ENCODE assay signal across 9 cellular contexts in the genomic region with DNA sequence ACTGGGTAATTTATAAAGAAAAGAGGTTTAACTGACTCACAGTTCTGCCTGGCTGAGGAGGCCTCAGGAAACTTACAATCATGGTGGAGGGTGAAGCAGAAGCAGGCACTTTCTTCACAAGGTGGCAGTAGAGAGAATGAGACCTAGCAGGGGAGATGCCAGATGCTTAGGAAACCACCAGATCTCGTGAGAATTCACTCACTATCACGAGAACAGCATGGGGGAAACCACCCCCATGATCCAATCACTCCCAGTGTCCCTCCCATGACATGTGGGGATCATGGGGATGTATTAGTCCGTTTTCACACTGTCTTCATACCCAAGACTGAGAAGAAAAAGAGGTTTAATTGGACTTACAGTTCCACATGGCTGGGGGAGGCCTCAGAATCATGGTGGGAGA. TPM values are rescaled to one million over a fixed set of nuclear protein-coding genes. Genes with fewer than 3 reads are reported as not detected.
DNase-seq lines count a peak whose midpoint lies in the region; ATAC-seq, FAIRE-seq and TF ChIP-seq lines count a peak whose summit lies in the region.
"Not testable (repeated sequence)": the region's sequence is repeated elsewhere in the genome, so short reads cannot be mapped to it uniquely, and the experiment has no call there.
"Had no signal": no experiment of that assay in that cellular context is flagged by ENCODE, and none has a peak within 500 bp of the region (broad histone marks: within the 10 kb centered on the region; RNA-seq: fewer than 3 reads in every experiment).

No MANE protein-coding gene starts in this region.

- FAIRE-seq in GM12878 (lab: Jason Lieb, UNC) = not testable (repeated sequence)

- H3K9me3 ChIP-seq in Caco-2 = peaks cover 10% of the 10 kb centered on the region
- not testable (repeated sequence) for H3K9me3 ChIP-seq in GM12878 (replicated peaks; ENCODE audit: control insufficient read depth, insufficient read depth, low read length); stomach

- SMC1A ChIA-PET in GM12878 (lab: Charles Lee; ENCODE audit: uncharacterized antibody, unreplicated experiment) = not testable (repeated sequence)

- not testable (repeated sequence) for TF ChIP-seq POLR2A in GM12878 (IDR thresholded peaks at IDR 0.05; ENCODE audit: low read depth, low read length); stomach (IDR thresholded peaks at IDR 0.05)

- H3K4me1 ChIP-seq in Caco-2; GM12878 (ENCODE audit: control insufficient read depth, insufficient read depth, low read length): not testable (repeated sequence)
- peaks cover 16 to 33% (median 24%) of the 10 kb centered on the region in 4 donors for H3K4me1 ChIP-seq in stomach

- WGBS in GM12878 (ENCODE audit: insufficient coverage, insufficient replicate concordance, low lambda C conversion rate, missing lambda C conversion rate) = 0% methylated on average over 3 of the region's 3 CpGs
- 20 to 34% (median 29%) methylated on average over 3 of the region's 3 CpGs for WGBS in stomach, 5 donors

- intact Hi-C loops in Caco-2 (cut with micrococcal nuclease; ENCODE audit: unreplicated experiment) (loop anchor here (5.0 kb wide), 1 partner anchor 48 kb away; no protein-coding TSS in a partner anchor), natural killer cell (cut with micrococcal nuclease) (loop anchor here (1.0 to 5.0 kb wide), 2 partner anchors 45 to 253 kb away; a partner anchor contains a TSS)
- intact Hi-C loops in GM12878 (cut with micrococcal nuclease; ENCODE audit: unreplicated experiment); stomach (cut with DNase I; ENCODE audit: low total_unique reads): not testable (repeated sequence)

- ATAC-seq in GM12878 = peak; percentile 26; the same call in 2 of the 3 replicates
- peak; percentile 28 to 56 (median 49) for ATAC-seq in natural killer cell

- H3K9me3 Mint-ChIP-seq in Caco-2 (ENCODE audit: unreplicated experiment) = peaks cover 23% of the 10 kb centered on the region
- not testable (repeated sequence) for H3K9me3 Mint-ChIP-seq in natural killer cell

- not testable (repeated sequence) for TF ChIP-seq EP300 in GM12878 (IDR thresholded peaks at IDR 0.05; ENCODE audit: borderline replicate concordance in 1 of 2, control insufficient read depth in 1 of 2, low read depth in 2 of 2, low read length in 2 of 2); stomach (IDR thresholded peaks at IDR 0.05)

- POLR2A ChIA-PET in Caco-2 (lab: Charles Lee); GM12878 (lab: Charles Lee): not testable (repeated sequence)

- not testable (repeated sequence) for H3K27ac Mint-ChIP-seq in Caco-2 (ENCODE audit: unreplicated experiment)
- H3K27ac Mint-ChIP-seq in natural killer cell = peak overlapping the region; percentile 40 to 83

- BruUV-seq in Caco-2 (replicated peaks; lab: Mats Ljungman, UMichigan); GM12878 (replicated peaks; lab: Mats Ljungman, UMichigan): not testable (repeated sequence)

- not testable (repeated sequence) for H2AFZ ChIP-seq in GM12878 (ENCODE audit: control insufficient read depth, low read depth, low read length)

- H3K79me2 ChIP-seq in GM12878 (ENCODE audit: control insufficient read depth, insufficient read depth, low read length) = not testable (repeated sequence)

- not testable (repeated sequence) for H3K4me1 Mint-ChIP-seq in Caco-2 (ENCODE audit: low read depth, unreplicated experiment)
- peaks cover 6 to 16% of the 10 kb centered on the region in 2 donors for H3K4me1 Mint-ChIP-seq in natural killer cell

- H4K20me1 ChIP-seq in GM12878 (ENCODE audit: control insufficient read depth, insufficient read depth) = not testable (repeated sequence)

- in situ Hi-C loops in GM12878 (cut with MboI) = not testable (repeated sequence)

- H3K4me3 Mint-ChIP-seq in Caco-2 (ENCODE audit: unreplicated experiment) = not testable (repeated sequence)
- H3K4me3 Mint-ChIP-seq in natural killer cell = peak overlapping the region; percentile 11

- H3K9ac ChIP-seq in GM12878 (ENCODE audit: control insufficient read depth, insufficient read depth, low read length) = not testable (repeated sequence)

- DNase-seq in Caco-2 (peak; percentile 53 to 55), HT-29 (ENCODE audit: low spot score) (peak; percentile 68), NCI-H82 (lab: John Stamatoyannopoulos, UW) (peak; percentile 73), GM12878 (ENCODE audit: low read depth, low spot score) (peak; percentile 39), glomerular endothelial cell (ENCODE audit: extremely low read depth, low read depth, low spot score) (peak; percentile 60)
- not testable (repeated sequence) for DNase-seq in natural killer cell, stomach

- not testable (repeated sequence) for H3K4me2 ChIP-seq in GM12878 (ENCODE audit: control insufficient read depth, insufficient read depth)

- not testable (repeated sequence) for H3K27me3 Mint-ChIP-seq in Caco-2 (ENCODE audit: insufficient read depth, unreplicated experiment); natural killer cell (ENCODE audit: low read depth in 2 of 2)

- not testable (repeated sequence) for H3K27me3 ChIP-seq in Caco-2 (replicated peaks; ENCODE audit: control insufficient read depth, insufficient read depth, low read length); GM12878 (replicated peaks in 1 of 2; ENCODE audit: control insufficient read depth in 2 of 2, insufficient read depth in 2 of 2, low read length in 1 of 2); stomach

- RAD21 ChIA-PET in GM12878 (lab: Charles Lee; ENCODE audit: unreplicated experiment) = not testable (repeated sequence)

- TF ChIP-seq CTCF in Caco-2 (IDR thresholded peaks at IDR 0.05; ENCODE audit: insufficient read depth in 1 of 2, low read depth in 1 of 2, low read length in 1 of 2, severe bottlenecking in 1 of 2, unreplicated experiment in 1 of 2) (peak; percentile 24 to 28), VCaP (conservative IDR thresholded peaks at IDR 0.05) (peak; percentile 74), GM12878 (IDR thresholded peaks at IDR 0.05 in 2 of 3, conservative IDR thresholded peaks at IDR 0.05 in 1 of 3; ENCODE audit: control insufficient read depth in 2 of 3, extremely low read depth in 1 of 3, insufficient read depth in 1 of 3, low read depth in 3 of 3, low read length in 3 of 3) (peak in 1 of 3 experiments; percentile 33; a peak in 1 of 6 replicates), stomach (IDR thresholded peaks at IDR 0.05) (peak in 4 of 7 experiments; percentile 18 to 35 (median 26))
- TF ChIP-seq CTCF in natural killer cell (IDR thresholded peaks at IDR 0.05) = not testable (repeated sequence)

- H3K36me3 Mint-ChIP-seq in Caco-2 (ENCODE audit: insufficient read depth, unreplicated experiment) = peaks cover 13% of the 10 kb centered on the region
- H3K36me3 Mint-ChIP-seq in natural killer cell = not testable (repeated sequence)

- not testable (repeated sequence) for H3K36me3 ChIP-seq in Caco-2 (ENCODE audit: control insufficient read depth, insufficient read depth, low read length); GM12878 (ENCODE audit: control insufficient read depth in 2 of 2, insufficient read depth in 2 of 2, low read length in 1 of 2); stomach

- CTCF ChIA-PET in Caco-2 (lab: Charles Lee); GM12878 (lab: Yijun Ruan, JAX): not testable (repeated sequence)

- H3K27ac ChIP-seq in VCaP = peak overlapping the region; percentile 81
- H3K27ac ChIP-seq in GM12878 (ENCODE audit: control insufficient read depth, insufficient read depth) = not testable (repeated sequence)
- peak overlapping the region in 1 of 5 donors; percentile 89 for H3K27ac ChIP-seq in stomach

- 0 out of 2 replicates have a peak, but pooled peaks have one; percentile 19 for TF ChIP-seq RAD21 in GM12878 (IDR thresholded peaks at IDR 0.05; ENCODE audit: insufficient read depth, low read depth, low read length)

- not testable (repeated sequence) for H3K4me3 ChIP-seq in Caco-2 (ENCODE audit: low read depth, low read length); GM12878; stomach

RNA-seq across cellular contexts. Expression of a gene that starts 41.6 kb away (rescaled TPM):
- total RNA-seq in Caco-2 (2022) (not detected in 2 replicates), GM12878 (2014; rRNA removed) (not detected in 2 replicates), GM12878 (2014; rRNA removed; fragmentation: Illumina TruSeq; extraction: Trizol) (not detected in 2 replicates), GM12878 (2021) (1.5 TPM in 2 replicates), glomerular endothelial cell (not detected in 2 replicates), natural killer cell (not detected), stomach (100 to 1,000 TPM in 1 of 5 donors, 10 to 100 TPM in 2, 1 to 10 TPM in 2; 5.8 to 516 (median 38.5) TPM)
- total RNA-seq in HT-29 (2014; rRNA removed; shearing (Covaris generic)) = 0.10 and 4.3 TPM in 2 replicates
- not detected in 2 replicates for total RNA-seq in GM12878 (2013; cell fraction: nucleolus; rRNA removed)
- polyA plus RNA-seq in GM12878 (2011; ENCODE audit: low read depth) = 0.03 TPM
- polyA plus RNA-seq in GM12878 (2011; rRNA removed) (not detected in 2 replicates), GM12878 (2014; fragmentation: Illumina TruSeq; extraction: Trizol) (not detected in 2 replicates), GM12878 (2014; fragmentation: Nextera tagmentation; extraction: Ambion mirVana) (not detected), GM12878 (2014; rRNA removed) (not detected in 2 replicates), GM12878 (2016; fragmentation: Nextera tagmentation; extraction: Ambion mirVana) (not detected), stomach (1 to 10 TPM in 1 of 3 donors, under 1 TPM in 2; under 0.01 to 5.4 (median 0.68) TPM)
- polyA plus RNA-seq in GM12878 (2011; cell fraction: cytosol; rRNA removed) = not detected in 2 replicates
- not detected in 2 replicates for polyA plus RNA-seq in GM12878 (2011; cell fraction: nucleus; rRNA removed)
- 0.03 and 0.14 TPM in 2 replicates for polyA plus RNA-seq in GM12878 (2012)
- not detected in 2 replicates for polyA minus RNA-seq in GM12878 (2011; rRNA and poly(A)+ RNA removed)
- not detected in 2 replicates for polyA minus RNA-seq in GM12878 (2011; cell fraction: cytosol; rRNA and poly(A)+ RNA removed)
- polyA minus RNA-seq in GM12878 (2011; cell fraction: nucleus; rRNA and poly(A)+ RNA removed) = not detected in 2 replicates
- total RNA-seq: temporal lobe had no signal

RNA-seq across cellular contexts. Expression of a gene that starts 45.0 kb away (rescaled TPM):
- total RNA-seq in Caco-2 (2022) (64.6 and 78.3 TPM in 2 replicates), GM12878 (2014; rRNA removed) (15.4 and 21.2 TPM in 2 replicates), GM12878 (2014; rRNA removed; fragmentation: Illumina TruSeq; extraction: Trizol) (4.3 and 5.6 TPM in 2 replicates), GM12878 (2021) (36.5 and 36.8 TPM in 2 replicates), glomerular endothelial cell (57.4 and 64.3 TPM in 2 replicates), natural killer cell (10 to 100 TPM; 49.3 to 61.8 (median 54.8) TPM), stomach (100 to 1,000 TPM in 1 of 5 donors, 10 to 100 TPM in 4; 14.9 to 119 (median 55.4) TPM)
- 53.6 and 91.6 TPM in 2 replicates for total RNA-seq in HT-29 (2014; rRNA removed; shearing (Covaris generic))
- total RNA-seq in GM12878 (2013; cell fraction: nucleolus; rRNA removed) = 22.5 and 27.2 TPM in 2 replicates
- polyA plus RNA-seq in GM12878 (2011; ENCODE audit: low read depth) = 7.0 TPM
- polyA plus RNA-seq in GM12878 (2011; rRNA removed) (10.0 and 26.9 TPM in 2 replicates), GM12878 (2014; fragmentation: Illumina TruSeq; extraction: Trizol) (2.0 and 5.3 TPM in 2 replicates), GM12878 (2014; fragmentation: Nextera tagmentation; extraction: Ambion mirVana) (1 to 10 TPM in 1 of 2 experiments, under 1 TPM in 1; 0.47 to 1.0 TPM), GM12878 (2014; rRNA removed) (22.0 and 29.3 TPM in 2 replicates), GM12878 (2016; fragmentation: Nextera tagmentation; extraction: Ambion mirVana) (10 to 100 TPM; 31.2 to 39.5 TPM), stomach (10 to 100 TPM; 23.9 to 29.3 (median 26.9) TPM)
- polyA plus RNA-seq in GM12878 (2011; cell fraction: cytosol; rRNA removed) = 29.3 and 37.1 TPM in 2 replicates
- polyA plus RNA-seq in GM12878 (2011; cell fraction: nucleus; rRNA removed) = 54.0 and 62.2 TPM in 2 replicates
- 20.7 and 23.8 TPM in 2 replicates for polyA plus RNA-seq in GM12878 (2012)
- 31.4 and 39.1 TPM in 2 replicates for polyA minus RNA-seq in GM12878 (2011; rRNA and poly(A)+ RNA removed)
- polyA minus RNA-seq in GM12878 (2011; cell fraction: cytosol; rRNA and poly(A)+ RNA removed) = 11.6 and 13.1 TPM in 2 replicates
- polyA minus RNA-seq in GM12878 (2011; cell fraction: nucleus; rRNA and poly(A)+ RNA removed) = 16.9 and 32.7 TPM in 2 replicates
